In the genomic region with DNA sequence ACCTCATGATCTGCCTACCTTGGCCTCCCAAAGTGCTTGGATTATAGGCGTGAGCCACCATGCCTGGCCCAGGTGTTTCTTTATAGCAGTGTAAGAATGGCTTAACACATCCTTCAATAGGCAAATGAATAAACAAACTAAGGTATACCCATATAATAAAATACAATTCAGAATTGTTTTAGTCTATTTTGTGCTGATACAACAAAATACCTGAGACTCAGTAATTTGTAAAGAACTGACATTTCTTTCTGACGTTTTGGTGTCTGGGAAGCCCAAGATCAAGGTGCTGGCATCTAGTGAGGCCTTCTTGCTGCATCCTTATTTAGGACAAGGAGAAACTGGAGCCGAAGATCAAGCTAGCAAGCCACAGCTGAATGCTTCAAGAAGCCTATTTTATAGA, we compare ENCODE assay signal across 34 cellular contexts.
"Had no signal": no experiment of that assay in that cellular context is flagged by ENCODE, and none has a peak within 500 bp of the region (broad histone marks: within the 10 kb centered on the region; RNA-seq: fewer than 3 reads in every experiment).

No MANE protein-coding gene starts in this region.

- H3K36me3 ChIP-seq: MG63 had no signal

- DNase-seq: Kasumi-1, MG63, MM.1S, MV-4-11, NCI-H1092, NCI-H1092 treated with DMSO at 0.1 percent for 48 hours, NCI-H1105, NCI-H1105 treated with DMSO at 0.1 percent for 48 hours, NCI-H1417, NCI-H1417 treated with DMSO at 0.1 percent for 48 hours, NCI-H1436, NCI-H1436 treated with DMSO at 0.1 percent for 48 hours, NCI-H146, NCI-H1694, NCI-H1694 treated with DMSO at 0.1 percent for 48 hours, NCI-H187, NCI-H187 treated with DMSO at 0.1 percent for 48 hours, NCI-H2029, NCI-H2029 treated with DMSO at 0.1 percent for 48 hours, NCI-H2081, NCI-H2081 treated with DMSO at 0.1 percent for 48 hours, NCI-H2107, NCI-H2171, NCI-H2171 treated with DMSO at 0.1 percent for 48 hours, NCI-H2227 treated with DMSO at 0.1 percent for 48 hours, NCI-H226, NCI-H345, NCI-H446, NCI-H446 treated with DMSO at 0.1 percent for 48 hours, NCI-H510A, NCI-H510A treated with DMSO at 0.1 percent for 48 hours, NCI-H524 treated with DMSO at 0.1 percent for 48 hours, NCI-H526, NCI-H526 treated with DMSO at 0.1 percent for 48 hours had no signal

- H3K27me3 ChIP-seq: MG63 had no signal

- H3K4me3 ChIP-seq: MG63 had no signal
